ENCODE assay signal across 8 cellular contexts in the genomic region with DNA sequence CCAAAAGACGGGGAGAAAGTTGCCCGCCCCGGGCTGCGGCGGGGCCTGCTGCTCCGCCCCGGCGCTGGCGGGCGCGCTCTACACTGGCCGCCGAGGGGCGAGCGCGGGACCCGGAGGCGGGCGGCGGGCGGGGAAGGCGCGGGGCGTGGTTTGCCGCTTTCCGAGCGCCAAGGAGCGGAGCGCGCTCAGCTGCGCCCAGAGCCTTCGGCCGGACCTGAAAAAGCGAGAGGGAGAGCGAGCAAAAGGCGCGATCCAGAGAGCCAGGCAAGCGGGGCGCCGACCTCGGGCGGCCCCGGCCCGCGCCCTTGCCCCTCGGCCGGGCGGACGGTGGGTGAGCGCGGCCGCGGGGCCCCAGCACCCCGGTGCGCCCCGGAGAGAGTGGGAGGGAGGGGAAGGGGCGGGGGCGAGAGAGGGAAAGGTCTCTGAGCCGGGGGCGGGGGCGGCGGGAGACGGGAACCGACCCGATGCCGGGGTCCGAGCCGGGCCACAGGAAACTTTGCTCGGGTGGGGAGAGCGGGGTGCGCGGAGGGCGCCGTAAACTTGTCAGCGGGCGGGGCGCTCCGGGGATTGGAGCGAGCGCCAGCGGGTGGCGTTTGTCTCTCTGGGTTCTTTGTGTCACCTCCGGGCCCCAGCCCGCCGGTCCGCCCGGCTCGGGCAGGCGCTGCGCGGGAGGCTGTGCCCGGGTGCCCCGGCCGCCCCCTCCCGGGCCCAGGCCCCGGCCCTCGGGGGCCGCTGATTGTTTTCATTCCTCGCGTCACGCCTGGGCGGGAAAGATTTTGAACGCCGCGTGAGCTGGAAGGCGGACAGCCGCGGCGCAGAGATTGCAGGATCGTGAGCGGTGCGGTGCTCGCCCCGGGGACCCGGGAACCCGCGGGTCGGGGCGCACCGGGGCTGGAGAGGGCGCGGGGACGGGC. TPM values are rescaled to one million over a fixed set of nuclear protein-coding genes. Genes with fewer than 3 reads are reported as not detected.
DNase-seq lines count a peak whose midpoint lies in the region; ATAC-seq and TF ChIP-seq lines count a peak whose summit lies in the region.

A gene with protein sequence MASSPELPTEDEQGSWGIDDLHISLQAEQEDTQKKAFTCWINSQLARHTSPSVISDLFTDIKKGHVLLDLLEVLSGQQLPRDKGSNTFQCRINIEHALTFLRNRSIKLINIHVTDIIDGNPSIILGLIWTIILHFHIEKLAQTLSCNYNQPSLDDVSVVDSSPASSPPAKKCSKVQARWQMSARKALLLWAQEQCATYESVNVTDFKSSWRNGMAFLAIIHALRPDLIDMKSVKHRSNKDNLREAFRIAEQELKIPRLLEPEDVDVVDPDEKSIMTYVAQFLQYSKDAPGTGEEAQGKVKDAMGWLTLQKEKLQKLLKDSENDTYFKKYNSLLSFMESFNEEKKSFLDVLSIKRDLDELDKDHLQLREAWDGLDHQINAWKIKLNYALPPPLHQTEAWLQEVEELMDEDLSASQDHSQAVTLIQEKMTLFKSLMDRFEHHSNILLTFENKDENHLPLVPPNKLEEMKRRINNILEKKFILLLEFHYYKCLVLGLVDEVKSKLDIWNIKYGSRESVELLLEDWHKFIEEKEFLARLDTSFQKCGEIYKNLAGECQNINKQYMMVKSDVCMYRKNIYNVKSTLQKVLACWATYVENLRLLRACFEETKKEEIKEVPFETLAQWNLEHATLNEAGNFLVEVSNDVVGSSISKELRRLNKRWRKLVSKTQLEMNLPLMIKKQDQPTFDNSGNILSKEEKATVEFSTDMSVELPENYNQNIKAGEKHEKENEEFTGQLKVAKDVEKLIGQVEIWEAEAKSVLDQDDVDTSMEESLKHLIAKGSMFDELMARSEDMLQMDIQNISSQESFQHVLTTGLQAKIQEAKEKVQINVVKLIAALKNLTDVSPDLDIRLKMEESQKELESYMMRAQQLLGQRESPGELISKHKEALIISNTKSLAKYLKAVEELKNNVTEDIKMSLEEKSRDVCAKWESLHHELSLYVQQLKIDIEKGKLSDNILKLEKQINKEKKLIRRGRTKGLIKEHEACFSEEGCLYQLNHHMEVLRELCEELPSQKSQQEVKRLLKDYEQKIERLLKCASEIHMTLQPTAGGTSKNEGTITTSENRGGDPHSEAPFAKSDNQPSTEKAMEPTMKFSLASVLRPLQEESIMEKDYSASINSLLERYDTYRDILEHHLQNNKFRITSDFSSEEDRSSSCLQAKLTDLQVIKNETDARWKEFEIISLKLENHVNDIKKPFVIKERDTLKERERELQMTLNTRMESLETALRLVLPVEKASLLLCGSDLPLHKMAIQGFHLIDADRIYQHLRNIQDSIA (N-terminal part only) (plus strand): TSS at position 188 of the 914 bp plus-strand sequence. CDS start 56,145 bp downstream, outside the sequence.

- H3K4me2 ChIP-seq in Karpas-422 (ENCODE audit: low read depth, low read length, poor library complexity, severe bottlenecking), result peak within 1 kb of the TSS; percentile 92

- H3K4me3 ChIP-seq in Karpas-422 (ENCODE audit: low read length) (peak within 1 kb of the TSS; percentile 72), adipocyte (ENCODE audit: low read length) (peak within 1 kb of the TSS; percentile 87), heart right ventricle (peak within 1 kb of the TSS; percentile 69 to 90 (median 78)), prostate gland (peak within 1 kb of the TSS; percentile 70 to 71)

- no peaks in the 10 kb centered on the region for H3K79me2 ChIP-seq in Karpas-422 (ENCODE audit: low read length)

- H3K9ac ChIP-seq in Karpas-422 (ENCODE audit: low read length), result peak within 1 kb of the TSS; percentile 75
- H3K9ac ChIP-seq in adipocyte (ENCODE audit: low read length), result peak within 1 kb of the TSS; percentile 82

- H4K20me1 ChIP-seq in Karpas-422 (ENCODE audit: insufficient read depth, low read depth, low read length), result peaks cover 6% of the 10 kb centered on the region; the same call in 1 of the 2 replicates

- H3K36me3 ChIP-seq in Karpas-422 (ENCODE audit: insufficient read depth, low read length) (no peaks in the 10 kb centered on the region), adipocyte (ENCODE audit: control insufficient read depth, insufficient read depth, low read length, severe bottlenecking) (no peaks in the 10 kb centered on the region), heart right ventricle (no peaks in the 10 kb centered on the region), prostate gland (no peaks in the 10 kb centered on the region)

- in situ Hi-C loops in G401 (cut with HindIII; ENCODE audit: low sequenced_read_pairs), result no loop called here

- H3K27ac ChIP-seq in Karpas-422 (ENCODE audit: low read length), result no peak within 1 kb of the TSS
- H3K27ac ChIP-seq in heart right ventricle, result peak within 1 kb of the TSS; percentile 85 to 95 (median 93)
- H3K27ac ChIP-seq in prostate gland, result peak within 1 kb of the TSS; percentile 89 to 90

- no peaks in the 10 kb centered on the region for H3K9me2 ChIP-seq in Karpas-422 (replicated peaks; ENCODE audit: insufficient read depth, low read length)

- TF ChIP-seq POLR2A in prostate gland (IDR thresholded peaks at IDR 0.05), result peak; percentile 62

- ATAC-seq in GM21737 (IDR thresholded peaks at IDR 0.05; ENCODE audit: unreplicated experiment) (peak; percentile 80), heart right ventricle (peak; percentile 88 to 96 (median 94))

- WGBS in heart right ventricle, 2 donors, result 1% methylated on average over 101 to 122 of the region's 123 CpGs
- under 1% methylated on average over 76 of the region's 123 CpGs for WGBS in prostate gland

- peak; percentile 17 to 64 (median 47) for TF ChIP-seq CTCF in heart right ventricle (IDR thresholded peaks at IDR 0.05)
- peak in 2 of 4 experiments; percentile 47 to 56 for TF ChIP-seq CTCF in prostate gland (IDR thresholded peaks at IDR 0.05)

- H3K4me1 ChIP-seq in Karpas-422 (ENCODE audit: low read length) (peaks cover 21% of the 10 kb centered on the region), adipocyte (ENCODE audit: control insufficient read depth, insufficient read depth, low read length) (peaks cover 13% of the 10 kb centered on the region), heart right ventricle (peaks cover 0 to 58% (median 42%) of the 10 kb centered on the region in 9 donors), prostate gland (replicated peaks) (no peaks in the 10 kb centered on the region)

- H2AFZ ChIP-seq in Karpas-422 (ENCODE audit: low read length), result peak within 1 kb of the TSS; percentile 97

- H3K9me3 ChIP-seq in Karpas-422 (ENCODE audit: low read length) (no peaks in the 10 kb centered on the region), adipocyte (ENCODE audit: control insufficient read depth, low read length) (no peaks in the 10 kb centered on the region), heart right ventricle (no peaks in the 10 kb centered on the region), prostate gland (no peaks in the 10 kb centered on the region)

- DNase-seq in G401 (ENCODE audit: low spot score), result peak; percentile 66
- DNase-seq in Karpas-422, result peak; percentile 92
- DNase-seq in T follicular helper cell (ENCODE audit: low read depth), result peak; percentile 74
- DNase-seq in adipocyte (ENCODE audit: low read depth), result peak; percentile 92
- DNase-seq in heart right ventricle, result peak; percentile 81 to 84
- peak; percentile 80 for DNase-seq in prostate gland (ENCODE audit: low spot score)
- DNase-seq in ureter (ENCODE audit: low spot score), result peak; percentile 80

- intact Hi-C loops in heart right ventricle (cut with DNase I) (loop anchor here in 8 of 10 donors (2.0 to 10.0 kb wide), 10 partner anchors 14 to 132 kb away; no protein-coding TSS in a partner anchor), prostate gland (cut with DNase I) (loop anchor here (2.0 to 10.0 kb wide), 2 partner anchors 42 to 142 kb away; no protein-coding TSS in a partner anchor)

- peaks cover 3% of the 10 kb centered on the region; the same call in 1 of the 2 replicates for H3K27me3 ChIP-seq in Karpas-422 (ENCODE audit: low read length)
- H3K27me3 ChIP-seq in adipocyte (replicated peaks; ENCODE audit: control insufficient read depth, insufficient read depth, low read length), result no peaks in the 10 kb centered on the region
- H3K27me3 ChIP-seq in heart right ventricle, result peaks cover 0 to 41% (median 0%) of the 10 kb centered on the region in 7 donors
- no peaks in the 10 kb centered on the region for H3K27me3 ChIP-seq in prostate gland (replicated peaks; ENCODE audit: insufficient read depth)

RNA-seq across cellular contexts. Expression of the gene that starts here (rescaled TPM):
- total RNA-seq in G401 (2014; rRNA removed; shearing (Covaris generic)), result 6.2 and 13.8 TPM in 2 replicates
- total RNA-seq in Karpas-422 (2014; rRNA removed; shearing (Covaris generic); ENCODE audit: low replicate concordance), result 22.5 and 25.9 TPM in 2 replicates
- total RNA-seq in heart right ventricle (100 to 1,000 TPM in 6 of 10 donors, 10 to 100 TPM in 4; 88.4 to 205 (median 110) TPM), prostate gland (100 to 1,000 TPM; 104 to 390 TPM), ureter (113 TPM)
- 10 to 100 TPM; 43.6 to 98.7 TPM for polyA plus RNA-seq in heart right ventricle
